12 cellular contexts compared by ENCODE assay signal in the genomic region with DNA sequence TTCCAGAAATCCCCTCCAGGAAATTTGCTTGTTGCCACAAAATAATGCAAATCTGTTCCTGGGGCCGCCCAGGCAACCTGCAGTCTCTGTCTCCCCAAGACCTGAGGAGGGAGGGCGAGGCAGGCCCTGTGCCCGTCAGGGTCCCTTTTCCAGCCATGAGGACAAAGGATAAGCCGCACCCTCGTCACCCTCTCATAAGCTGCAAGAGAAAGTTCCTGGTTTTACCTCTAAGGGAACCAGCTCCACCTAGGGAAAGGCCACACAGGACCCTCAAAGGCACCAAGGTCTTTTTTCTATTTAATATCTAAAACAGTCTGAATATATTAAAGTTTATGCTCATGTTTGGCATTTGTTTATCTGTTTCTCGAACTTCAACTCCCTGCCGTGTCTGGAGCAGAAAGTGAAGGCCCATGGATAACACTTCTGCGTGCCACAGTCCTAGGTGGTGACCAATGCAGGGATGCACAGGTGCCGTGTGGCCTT. TPM values are rescaled to one million over a fixed set of nuclear protein-coding genes. Genes with fewer than 3 reads are reported as not detected.
A peak's percentile ranks its signal among the peaks of the same experiment; 100 is the strongest.
DNase-seq lines count a peak whose midpoint lies in the region; ATAC-seq, FAIRE-seq and TF ChIP-seq lines count a peak whose summit lies in the region.
"Had no signal": no experiment of that assay in that cellular context is flagged by ENCODE, and none has a peak within 500 bp of the region (broad histone marks: within the 10 kb centered on the region; RNA-seq: fewer than 3 reads in every experiment).

No MANE protein-coding gene starts in this region.

- no peaks in the 10 kb centered on the region for H3K9me3 Mint-ChIP-seq in activated T-helper 2 cell treated with anti-CD3 and anti-CD28 coated beads, Interferon-gamma antibody, Interleukin-2, Interleukin-4, amounts not matched to agents 10 μg/mL and 5 μg/mL and 100 μg/mL, durations not matched to agents 14 hours and 24 hours and 36 hours
- no peaks in the 10 kb centered on the region for H3K9me3 Mint-ChIP-seq in activated T-cell treated with anti-CD3 and anti-CD28 coated beads, Interleukin-2, amount 50 U/mL, for 72 hours
- H3K9me3 Mint-ChIP-seq: stimulated activated memory B cell treated with anti-CD40 and anti-IgM and Interleukin-4, amounts not matched to agents 10 μg/mL and 1 μg/mL and 100 μg/mL, for 72 hours had no signal

- H3K36me3 Mint-ChIP-seq in activated T-helper 2 cell treated with anti-CD3 and anti-CD28 coated beads, Interferon-gamma antibody, Interleukin-2, Interleukin-4, amounts not matched to agents 10 μg/mL and 5 μg/mL and 100 μg/mL, durations not matched to agents 14 hours and 24 hours and 36 hours (ENCODE audit: low read depth) = no peaks in the 10 kb centered on the region
- no peaks in the 10 kb centered on the region for H3K36me3 Mint-ChIP-seq in activated T-cell treated with anti-CD3 and anti-CD28 coated beads, Interleukin-2, amount 50 U/mL, for 72 hours (ENCODE audit: insufficient read depth in 2 of 2)
- H3K36me3 Mint-ChIP-seq: stimulated activated memory B cell treated with anti-CD40 and anti-IgM and Interleukin-4, amounts not matched to agents 10 μg/mL and 1 μg/mL and 100 μg/mL, for 72 hours had no signal

- intact Hi-C loops in activated T-helper 2 cell treated with anti-CD3 and anti-CD28 coated beads, Interferon-gamma antibody, Interleukin-2, Interleukin-4, amounts not matched to agents 10 μg/mL and 5 μg/mL and 100 μg/mL, durations not matched to agents 14 hours and 24 hours and 36 hours (cut with micrococcal nuclease) = no loop called here
- intact Hi-C loops in kidney (cut with DNase I) = no loop called here
- intact Hi-C loops in prostate gland (cut with DNase I) = loop anchor here (5.0 kb wide), 1 partner anchor 45 kb away; the partner anchor contains the start of gene PSMA6

- no peak for TF ChIP-seq POLR2A in prostate gland (IDR thresholded peaks at IDR 0.05)

- no peaks in the 10 kb centered on the region for H3K9me3 ChIP-seq in BLaER1 treated with 17β-estradiol and CSF1 and Interleukin-3, amounts not matched to agents 10 nM and 100 nM (replicated peaks in 1 of 11)
- no peaks in the 10 kb centered on the region for H3K9me3 ChIP-seq in kidney (ENCODE audit: control insufficient read depth in 1 of 2, low read length in 2 of 2)
- H3K9me3 ChIP-seq in prostate gland = no peaks in the 10 kb centered on the region

- FAIRE-seq in kidney (lab: Jason Lieb, UNC) = no peak

- H3K27ac Mint-ChIP-seq in activated T-helper 2 cell treated with anti-CD3 and anti-CD28 coated beads, Interferon-gamma antibody, Interleukin-2, Interleukin-4, amounts not matched to agents 10 μg/mL and 5 μg/mL and 100 μg/mL, durations not matched to agents 14 hours and 24 hours and 36 hours = peak overlapping the region; percentile 55
- H3K27ac Mint-ChIP-seq in activated T-cell treated with anti-CD3 and anti-CD28 coated beads, Interleukin-2, amount 50 U/mL, for 72 hours = no peak overlapping the region
- H3K27ac Mint-ChIP-seq: stimulated activated memory B cell treated with anti-CD40 and anti-IgM and Interleukin-4, amounts not matched to agents 10 μg/mL and 1 μg/mL and 100 μg/mL, for 72 hours had no signal

- no peak for TF ChIP-seq CTCF in kidney (IDR thresholded peaks at IDR 0.05; ENCODE audit: borderline replicate concordance, extremely low read depth, insufficient read depth)
- peak in 1 of 4 experiments; percentile 16 for TF ChIP-seq CTCF in prostate gland (IDR thresholded peaks at IDR 0.05)

- H3K9ac ChIP-seq in BLaER1 treated with 17β-estradiol and CSF1 and Interleukin-3, amounts not matched to agents 10 nM and 100 nM = peak overlapping the region in 4 of 11 experiments; percentile 5 to 28 (median 23); a peak in 6 of 22 replicates
- H3K9ac ChIP-seq in kidney (ENCODE audit: low read length in 2 of 2) = peak overlapping the region; percentile 35 to 78

- H3K36me3 ChIP-seq in BLaER1 treated with 17β-estradiol and CSF1 and Interleukin-3, amounts not matched to agents 10 nM and 100 nM = no peaks in the 10 kb centered on the region
- H3K36me3 ChIP-seq in kidney (ENCODE audit: control insufficient read depth in 1 of 2, insufficient read depth in 2 of 2, low read length in 2 of 2) (no peaks in the 10 kb centered on the region), prostate gland (no peaks in the 10 kb centered on the region)

- H3K4me3 ChIP-seq in BLaER1 treated with 17β-estradiol and CSF1 and Interleukin-3, amounts not matched to agents 10 nM and 100 nM = no peak overlapping the region
- H3K4me3 ChIP-seq in kidney (ENCODE audit: low read length in 2 of 2) (no peak overlapping the region), prostate gland (no peak overlapping the region)

- H3K27me3 ChIP-seq in BLaER1 treated with 17β-estradiol and CSF1 and Interleukin-3, amounts not matched to agents 10 nM and 100 nM = no peaks in the 10 kb centered on the region
- H3K27me3 ChIP-seq in prostate gland (replicated peaks; ENCODE audit: insufficient read depth) = no peaks in the 10 kb centered on the region

- WGBS in prostate gland = 50% methylated on average over 9 of the region's 9 CpGs

- peaks cover 82 to 100% (median 88%) of the 10 kb centered on the region in 10 experiments for H3K4me1 ChIP-seq in BLaER1 treated with 17β-estradiol and CSF1 and Interleukin-3, amounts not matched to agents 10 nM and 100 nM
- H3K4me1 ChIP-seq in kidney (ENCODE audit: control insufficient read depth in 1 of 2, insufficient read depth in 1 of 2, low read depth in 1 of 2, low read length in 2 of 2) = peaks cover 64 to 66% of the 10 kb centered on the region in 2 donors
- H3K4me1 ChIP-seq in prostate gland (replicated peaks) = peaks cover 24% of the 10 kb centered on the region

- H3K27ac ChIP-seq in BLaER1 treated with 17β-estradiol and CSF1 and Interleukin-3, amounts not matched to agents 10 nM and 100 nM = peak overlapping the region in 9 of 11 experiments; percentile 7 to 55 (median 42); a peak in 12 of 22 replicates
- H3K27ac ChIP-seq in kidney (ENCODE audit: low read depth in 2 of 2, low read length in 2 of 2) (peak overlapping the region; percentile 92 to 96), prostate gland (peak overlapping the region; percentile 52 to 84)

- no peaks in the 10 kb centered on the region for H4K20me1 ChIP-seq in BLaER1 treated with 17β-estradiol and CSF1 and Interleukin-3, amounts not matched to agents 10 nM and 100 nM

- peak overlapping the region; percentile 34 to 96 (median 54); a peak in 21 of 22 replicates for H3K4me2 ChIP-seq in BLaER1 treated with 17β-estradiol and CSF1 and Interleukin-3, amounts not matched to agents 10 nM and 100 nM

- H3K27me3 Mint-ChIP-seq in activated T-helper 2 cell treated with anti-CD3 and anti-CD28 coated beads, Interferon-gamma antibody, Interleukin-2, Interleukin-4, amounts not matched to agents 10 μg/mL and 5 μg/mL and 100 μg/mL, durations not matched to agents 14 hours and 24 hours and 36 hours (ENCODE audit: low read depth) = no peaks in the 10 kb centered on the region
- H3K27me3 Mint-ChIP-seq in activated T-cell treated with anti-CD3 and anti-CD28 coated beads, Interleukin-2, amount 50 U/mL, for 72 hours (ENCODE audit: low read depth) = no peaks in the 10 kb centered on the region
- H3K27me3 Mint-ChIP-seq: stimulated activated memory B cell treated with anti-CD40 and anti-IgM and Interleukin-4, amounts not matched to agents 10 μg/mL and 1 μg/mL and 100 μg/mL, for 72 hours had no signal

- no peak for DNase-seq in activated T-helper 2 cell treated with anti-CD3 and anti-CD28 coated beads, Interferon-gamma antibody, Interleukin-2, Interleukin-4, amounts not matched to agents 10 μg/mL and 5 μg/mL and 100 μg/mL, durations not matched to agents 14 hours and 24 hours and 36 hours (ENCODE audit: low spot score)
- DNase-seq in kidney (no peak), prostate gland (ENCODE audit: low spot score) (no peak), occipital lobe (lab: John Stamatoyannopoulos, UW) (no peak)
- DNase-seq in activated T-cell treated with anti-CD3 and anti-CD28 coated beads, Interleukin-2, amount 50 U/mL, for 72 hours = no peak
- DNase-seq: activated CD4-positive, alpha-beta T cell treated with anti-CD3 and anti-CD28 coated beads, Interleukin-2, amount 50 U/mL, for 4 hours; NCI-H1105; RPMI8226 had no signal

- no peak for ATAC-seq in GM19324 (IDR thresholded peaks at IDR 0.05; ENCODE audit: low FRiP score, unreplicated experiment)
- no peak for ATAC-seq in HG02642 (IDR thresholded peaks at IDR 0.05; ENCODE audit: poor library complexity, unreplicated experiment)
- no peak for ATAC-seq in activated T-cell treated with anti-CD3 and anti-CD28 coated beads, Interleukin-2, amount 50 U/mL, for 72 hours (replicated peaks in 1 of 2)
- ATAC-seq: stimulated activated memory B cell treated with anti-CD40 and anti-IgM and Interleukin-4, amounts not matched to agents 10 μg/mL and 1 μg/mL and 100 μg/mL, for 72 hours had no signal

- no peak overlapping the region for H3K4me3 Mint-ChIP-seq in activated T-helper 2 cell treated with anti-CD3 and anti-CD28 coated beads, Interferon-gamma antibody, Interleukin-2, Interleukin-4, amounts not matched to agents 10 μg/mL and 5 μg/mL and 100 μg/mL, durations not matched to agents 14 hours and 24 hours and 36 hours (ENCODE audit: low read depth)
- no peak overlapping the region for H3K4me3 Mint-ChIP-seq in activated T-cell treated with anti-CD3 and anti-CD28 coated beads, Interleukin-2, amount 50 U/mL, for 72 hours
- H3K4me3 Mint-ChIP-seq: stimulated activated memory B cell treated with anti-CD40 and anti-IgM and Interleukin-4, amounts not matched to agents 10 μg/mL and 1 μg/mL and 100 μg/mL, for 72 hours had no signal

- peaks cover 32% of the 10 kb centered on the region for H3K4me1 Mint-ChIP-seq in activated T-helper 2 cell treated with anti-CD3 and anti-CD28 coated beads, Interferon-gamma antibody, Interleukin-2, Interleukin-4, amounts not matched to agents 10 μg/mL and 5 μg/mL and 100 μg/mL, durations not matched to agents 14 hours and 24 hours and 36 hours (ENCODE audit: low read depth)
- H3K4me1 Mint-ChIP-seq in activated T-cell treated with anti-CD3 and anti-CD28 coated beads, Interleukin-2, amount 50 U/mL, for 72 hours (ENCODE audit: low read depth) = peaks cover 49% of the 10 kb centered on the region

RNA-seq across cellular contexts. Expression of gene PSMA6, which starts 44.9 kb away (rescaled TPM):
- 396 and 397 TPM in 2 replicates for total RNA-seq in activated T-helper 2 cell treated with anti-CD3 and anti-CD28 coated beads, Interferon-gamma antibody, Interleukin-2, Interleukin-4, amounts not matched to agents 10 μg/mL and 5 μg/mL and 100 μg/mL, durations not matched to agents 14 hours and 24 hours and 36 hours
- 127 TPM for total RNA-seq in kidney
- polyA plus RNA-seq in kidney (ENCODE audit: insufficient read depth, low read depth, low replicate concordance) = 174 TPM
- total RNA-seq in prostate gland = 100 to 1,000 TPM in 1 of 2 donors, 10 to 100 TPM in 1; 84.1 to 181 TPM
- 100 to 1,000 TPM; 325 to 349 TPM for total RNA-seq in activated T-cell treated with anti-CD3 and anti-CD28 coated beads, Interleukin-2, amount 50 U/mL, for 72 hours
- 175 TPM for total RNA-seq in occipital lobe

Comparison
In these comparisons a context has a peak if more than half of its experiments do, and no peak if none do; other contexts are left out.
1. H3K27ac ChIP-seq: peak in every context shown above with its lines; median percentile 94 in kidney; 68 in prostate gland; 42 in BLaER1 treated with 17β-estradiol and CSF1 and Interleukin-3, amounts not matched to agents 10 nM and 100 nM.